In genomic region chr5:67680109-67680508, GRCh38 we compare ENCODE assay signal across 16 cellular contexts.
DNase-seq lines count a peak whose midpoint lies in the region; ATAC-seq and TF ChIP-seq lines count a peak whose summit lies in the region.
"Had no signal": no experiment of that assay in that cellular context is flagged by ENCODE, and none has a peak within 500 bp of the region (broad histone marks: within the 10 kb centered on the region; RNA-seq: fewer than 3 reads in every experiment).

No MANE protein-coding gene starts in this region.

- intact Hi-C loops in left ventricle myocardium superior (cut with micrococcal nuclease) (no loop called here), left cardiac atrium (cut with DNase I) (no loop called here), esophagus muscularis mucosa (cut with DNase I) (no loop called here), lower lobe of right lung (cut with DNase I) (no loop called here)

- TF ChIP-seq CTCF in esophagus muscularis mucosa (IDR thresholded peaks at IDR 0.05) (no peak), lower lobe of right lung (IDR thresholded peaks at IDR 0.05) (no peak), glutamatergic neuron (IDR thresholded peaks at IDR 0.05; ENCODE audit: partially characterized antibody, unreplicated experiment) (no peak)

- no peaks in the 10 kb centered on the region for H3K27me3 Mint-ChIP-seq in glutamatergic neuron (ENCODE audit: unreplicated experiment)

- H3K9me3 Mint-ChIP-seq in glutamatergic neuron (ENCODE audit: unreplicated experiment): no peaks in the 10 kb centered on the region
- peaks cover 0 to 3% of the 10 kb centered on the region in 2 donors for H3K9me3 Mint-ChIP-seq in activated naive CD4-positive, alpha-beta T cell treated with anti-CD3 and anti-CD28 coated beads, Interleukin-2, amount 50 U/mL, for 72 hours

- no peak overlapping the region for H3K27ac Mint-ChIP-seq in glutamatergic neuron (ENCODE audit: unreplicated experiment)
- no peak overlapping the region for H3K27ac Mint-ChIP-seq in activated naive CD4-positive, alpha-beta T cell treated with anti-CD3 and anti-CD28 coated beads, Interleukin-2, amount 50 U/mL, for 72 hours

- no peak for TF ChIP-seq POLR2A in esophagus muscularis mucosa (IDR thresholded peaks at IDR 0.05; ENCODE audit: low read depth)

- peak; percentile 60 for ATAC-seq in left ventricle myocardium superior
- no peak for ATAC-seq in left cardiac atrium
- no peak for ATAC-seq in lower lobe of right lung
- no peak for ATAC-seq in activated naive CD4-positive, alpha-beta T cell treated with anti-CD3 and anti-CD28 coated beads, Interleukin-2, amount 50 U/mL, for 72 hours
- no peak for ATAC-seq in HG03460 (IDR thresholded peaks at IDR 0.05; ENCODE audit: unreplicated experiment)
- ATAC-seq: A549 had no signal

- peak overlapping the region; percentile 75 to 83 (median 78) for H3K27ac ChIP-seq in esophagus muscularis mucosa (replicated peaks in 1 of 4)
- peak overlapping the region; percentile 44 for H3K27ac ChIP-seq in lower lobe of right lung
- H3K27ac ChIP-seq: A549, PC-9 had no signal

- no peaks in the 10 kb centered on the region for H3K9me3 ChIP-seq in esophagus muscularis mucosa
- no peaks in the 10 kb centered on the region for H3K9me3 ChIP-seq in lower lobe of right lung
- H3K9me3 ChIP-seq: A549 had no signal

- H3K4me1 ChIP-seq in esophagus muscularis mucosa (peaks cover 0 to 34% (median 32%) of the 10 kb centered on the region in 4 donors), lower lobe of right lung (no peaks in the 10 kb centered on the region)
- H3K4me1 ChIP-seq: A549 had no signal

- H3K36me3 ChIP-seq in esophagus muscularis mucosa: no peaks in the 10 kb centered on the region
- H3K36me3 ChIP-seq in lower lobe of right lung: no peaks in the 10 kb centered on the region

- H3K4me3 Mint-ChIP-seq in glutamatergic neuron (ENCODE audit: unreplicated experiment): no peak overlapping the region

- no peak for DNase-seq in left ventricle myocardium superior
- DNase-seq in left cardiac atrium: no peak
- no peak for DNase-seq in esophagus muscularis mucosa (ENCODE audit: extremely low spot score)
- no peak for DNase-seq in lower lobe of right lung
- no peak for DNase-seq in glutamatergic neuron
- DNase-seq in activated naive CD4-positive, alpha-beta T cell treated with anti-CD3 and anti-CD28 coated beads, Interleukin-2, amount 50 U/mL, for 72 hours (ENCODE audit: low spot score in 2 of 2): no peak
- DNase-seq in NCI-H69 (lab: John Stamatoyannopoulos, UW): no peak
- DNase-seq: EL; NCI-H1048; NCI-H2081 treated with DMSO at 0.1 percent for 48 hours; NCI-H2227 treated with DMSO at 0.1 percent for 48 hours; NCI-H526 treated with DMSO at 0.1 percent for 48 hours; NK-92 treated with Interleukin-12 subunit alpha and Interleukin-12 subunit beta, amount 100 ng/mL, for 24 hours; PC-9 had no signal

- no peak overlapping the region for H3K4me3 ChIP-seq in esophagus muscularis mucosa
- H3K4me3 ChIP-seq in lower lobe of right lung: no peak overlapping the region
- H3K4me3 ChIP-seq: A549, PC-9 had no signal

- H3K36me3 Mint-ChIP-seq in glutamatergic neuron (ENCODE audit: unreplicated experiment): no peaks in the 10 kb centered on the region
- H3K36me3 Mint-ChIP-seq in activated naive CD4-positive, alpha-beta T cell treated with anti-CD3 and anti-CD28 coated beads, Interleukin-2, amount 50 U/mL, for 72 hours: no peaks in the 10 kb centered on the region

- no peak for TF ChIP-seq EP300 in esophagus muscularis mucosa (IDR thresholded peaks at IDR 0.05)

- H3K4me1 Mint-ChIP-seq in glutamatergic neuron (ENCODE audit: low read depth, unreplicated experiment): peaks cover 5% of the 10 kb centered on the region

- H3K27me3 ChIP-seq in esophagus muscularis mucosa (no peaks in the 10 kb centered on the region), lower lobe of right lung (ENCODE audit: low read depth) (no peaks in the 10 kb centered on the region)
